In genomic region chrX:25968920-25969319, GRCh38 we compare ENCODE assay signal across 9 cellular contexts.
DNase-seq lines count a peak whose midpoint lies in the region; ATAC-seq and TF ChIP-seq lines count a peak whose summit lies in the region.
"Had no signal": no experiment of that assay in that cellular context is flagged by ENCODE, and none has a peak within 500 bp of the region (broad histone marks: within the 10 kb centered on the region; RNA-seq: fewer than 3 reads in every experiment).

No MANE protein-coding gene starts in this region.

- H3K9me2 ChIP-seq in OCI-LY7 (ENCODE audit: insufficient read depth, low read length), result no peaks in the 10 kb centered on the region

- ATAC-seq in foreskin keratinocyte, result peak; percentile 51

- H3K27me3 ChIP-seq in foreskin keratinocyte (no peaks in the 10 kb centered on the region), Peyer's patch (no peaks in the 10 kb centered on the region)

- DNase-seq in DMS53 (lab: John Stamatoyannopoulos, UW), result peak; percentile 84
- DNase-seq in H4 (ENCODE audit: low spot score), result peak; percentile 29
- no peak for DNase-seq in OCI-LY7 (ENCODE audit: low spot score)
- peak in 1 of 2 donors; percentile 10 for DNase-seq in foreskin keratinocyte
- DNase-seq in GM19240 (ENCODE audit: insufficient read length, low spot score), result no peak
- DNase-seq in Peyer's patch, result no peak
- DNase-seq in NCI-H187 treated with DMSO at 0.1 percent for 48 hours (lab: John Stamatoyannopoulos, UW), result no peak
- DNase-seq in immature natural killer cell, result no peak
- DNase-seq: NCI-H226 had no signal

- H3K4me1 ChIP-seq in OCI-LY7 (ENCODE audit: insufficient read depth, low read length, poor library complexity, severe bottlenecking) (no peaks in the 10 kb centered on the region), foreskin keratinocyte (no peaks in the 10 kb centered on the region), Peyer's patch (no peaks in the 10 kb centered on the region)

- no peak for TF ChIP-seq POLR2A in Peyer's patch (IDR thresholded peaks at IDR 0.05)

- no peak overlapping the region for H3K4me2 ChIP-seq in OCI-LY7 (ENCODE audit: low read length)

- H3K27me3 Mint-ChIP-seq in immature natural killer cell (ENCODE audit: low read depth in 3 of 3), result peaks cover 0 to 4% (median 2%) of the 10 kb centered on the region in 3 donors

- H3K36me3 ChIP-seq in OCI-LY7 (ENCODE audit: insufficient read depth, low read length), result no peaks in the 10 kb centered on the region
- H3K36me3 ChIP-seq in Peyer's patch, result no peaks in the 10 kb centered on the region

- no peaks in the 10 kb centered on the region for H3K9me3 ChIP-seq in OCI-LY7 (ENCODE audit: low read length)
- no peaks in the 10 kb centered on the region for H3K9me3 ChIP-seq in Peyer's patch

- H3K4me3 ChIP-seq in OCI-LY7 (ENCODE audit: low read depth, low read length, poor library complexity, severe bottlenecking) (no peak overlapping the region), Peyer's patch (no peak overlapping the region)

- H2AFZ ChIP-seq in OCI-LY7 (ENCODE audit: low read length), result no peak overlapping the region

- H3K27ac ChIP-seq in OCI-LY7 (ENCODE audit: low read depth, low read length, poor library complexity, severe bottlenecking) (no peak overlapping the region), foreskin keratinocyte (no peak overlapping the region), Peyer's patch (no peak overlapping the region)

- H3K9me3 Mint-ChIP-seq in immature natural killer cell, result peaks cover 8 to 28% (median 15%) of the 10 kb centered on the region in 6 donors

- no peaks in the 10 kb centered on the region for H3K36me3 Mint-ChIP-seq in immature natural killer cell

- H3K4me1 Mint-ChIP-seq in immature natural killer cell, result no peaks in the 10 kb centered on the region

- no peaks in the 10 kb centered on the region for H4K20me1 ChIP-seq in OCI-LY7 (ENCODE audit: insufficient read depth, low read length)

- H3K4me3 Mint-ChIP-seq in immature natural killer cell, result no peak overlapping the region

- no peaks in the 10 kb centered on the region for H3K79me2 ChIP-seq in OCI-LY7 (ENCODE audit: insufficient read depth, low read depth, low read length)

- TF ChIP-seq CTCF in OCI-LY7 (conservative IDR thresholded peaks at IDR 0.05; ENCODE audit: low read length) (peak; percentile 57), foreskin keratinocyte (conservative IDR thresholded peaks at IDR 0.05) (peak; percentile 70), Peyer's patch (IDR thresholded peaks at IDR 0.05) (no peak)

- no TSS peak for BruUV-seq in OCI-LY7 (replicated peaks; lab: Mats Ljungman, UMichigan)

- no peak overlapping the region for H3K27ac Mint-ChIP-seq in immature natural killer cell

- POLR2A ChIA-PET in OCI-LY7 (lab: Charles Lee), result interaction anchor here (0.7 kb wide), 1 partner anchor 982 kb away, joined by 4 read pairs; no protein-coding TSS in a partner anchor

- CTCF ChIA-PET in OCI-LY7 (lab: Charles Lee; ENCODE audit: unreplicated experiment), result no interaction called here

- intact Hi-C loops in OCI-LY7 (cut with micrococcal nuclease; ENCODE audit: unreplicated experiment), result no loop called here

Comparison
In these comparisons a context has a peak if more than half of its experiments do, and no peak if none do; other contexts are left out.
1. DNase-seq: peak in DMS53 (single experiment) and H4 (single experiment); none in OCI-LY7 (single experiment), GM19240 (single experiment), Peyer's patch (0 of 3), NCI-H187 treated with DMSO at 0.1 percent for 48 hours (single experiment) and immature natural killer cell (0 of 3).
2. CTCF ChIP-seq: peak in OCI-LY7 (single experiment) and foreskin keratinocyte (single experiment); none in Peyer's patch (0 of 6).